In genomic region chr12:6954754-6955461, GRCh38 we compare ENCODE assay signal across 12 cellular contexts. TPM values are rescaled to one million over a fixed set of nuclear protein-coding genes. Genes with fewer than 3 reads are reported as not detected.
DNase-seq lines count a peak whose midpoint lies in the region; ATAC-seq and TF ChIP-seq lines count a peak whose summit lies in the region.
"Had no signal": no experiment of that assay in that cellular context is flagged by ENCODE, and none has a peak within 500 bp of the region (broad histone marks: within the 10 kb centered on the region; RNA-seq: fewer than 3 reads in every experiment).

No MANE protein-coding gene starts in this region.

- H3K27me3 Mint-ChIP-seq in activated CD8-positive, alpha-beta T cell treated with anti-CD3 and anti-CD28 coated beads, Interleukin-2, amount 10 ng/mL, durations not matched to agents 7 days and 5 days (ENCODE audit: low read depth), result no peaks in the 10 kb centered on the region
- no peaks in the 10 kb centered on the region for H3K27me3 Mint-ChIP-seq in naive B cell

- no peak for ATAC-seq in Right ventricle myocardium superior (ENCODE audit: poor library complexity)
- no peak for ATAC-seq in left cardiac atrium
- ATAC-seq in activated CD8-positive, alpha-beta T cell treated with anti-CD3 and anti-CD28 coated beads, Interleukin-2, amount 10 ng/mL, durations not matched to agents 7 days and 5 days, result no peak
- ATAC-seq in naive B cell (ENCODE audit: low read depth in 2 of 2), result no peak
- no peak for ATAC-seq in HG03469 (IDR thresholded peaks at IDR 0.05; ENCODE audit: unreplicated experiment)
- no peak for ATAC-seq in HG03342 (IDR thresholded peaks at IDR 0.05; ENCODE audit: unreplicated experiment)

- no peak for TF ChIP-seq POLR2A in erythroblast (IDR thresholded peaks at IDR 0.05; ENCODE audit: low read length)

- CTCF ChIA-PET in activated CD8-positive, alpha-beta T cell treated with anti-CD3 and anti-CD28 coated beads, Interleukin-2, amount 10 ng/mL, durations not matched to agents 7 days and 5 days (lab: Charles Lee), result interaction anchor here (0.7 to 13.3 kb wide), 6 partner anchors 9 to 82 kb away, joined by 3 to 742 read pairs (median 4); partner anchors contain the start of genes C12orf57, PTPN6, RNU7-1 and SPSB2

- H3K36me3 Mint-ChIP-seq in activated CD8-positive, alpha-beta T cell treated with anti-CD3 and anti-CD28 coated beads, Interleukin-2, amount 10 ng/mL, durations not matched to agents 7 days and 5 days (ENCODE audit: low read depth), result peaks cover 88% of the 10 kb centered on the region
- H3K36me3 Mint-ChIP-seq in naive B cell, result peaks cover 26 to 73% of the 10 kb centered on the region in 2 donors
- H3K36me3 Mint-ChIP-seq: brain had no signal

- intact Hi-C loops in Right ventricle myocardium superior (cut with DNase I) (no loop called here), left cardiac atrium (cut with DNase I) (no loop called here)

- H3K9me3 Mint-ChIP-seq in activated CD8-positive, alpha-beta T cell treated with anti-CD3 and anti-CD28 coated beads, Interleukin-2, amount 10 ng/mL, durations not matched to agents 7 days and 5 days (ENCODE audit: insufficient read depth), result no peaks in the 10 kb centered on the region
- no peaks in the 10 kb centered on the region for H3K9me3 Mint-ChIP-seq in naive B cell
- H3K9me3 Mint-ChIP-seq: brain had no signal

- POLR2A ChIA-PET in activated CD8-positive, alpha-beta T cell treated with anti-CD3 and anti-CD28 coated beads, Interleukin-2, amount 10 ng/mL, durations not matched to agents 7 days and 5 days (lab: Charles Lee), result interaction anchor here (1.0 to 20.8 kb wide), 4 partner anchors 3 to 141 kb away, joined by 3 to 1099 read pairs (median 552); partner anchors contain the start of genes C12orf57, PTPN6 and RNU7-1

- peaks cover 72% of the 10 kb centered on the region for H3K4me1 Mint-ChIP-seq in activated CD8-positive, alpha-beta T cell treated with anti-CD3 and anti-CD28 coated beads, Interleukin-2, amount 10 ng/mL, durations not matched to agents 7 days and 5 days (ENCODE audit: low read depth)
- H3K4me1 Mint-ChIP-seq in naive B cell, result peaks cover 70 to 80% (median 73%) of the 10 kb centered on the region in 3 donors
- H3K4me1 Mint-ChIP-seq: brain had no signal

- H3K27ac Mint-ChIP-seq in activated CD8-positive, alpha-beta T cell treated with anti-CD3 and anti-CD28 coated beads, Interleukin-2, amount 10 ng/mL, durations not matched to agents 7 days and 5 days, result peak overlapping the region; percentile 98
- peak overlapping the region in 5 of 6 donors; percentile 81 to 98 (median 97) for H3K27ac Mint-ChIP-seq in naive B cell

- DNase-seq in Right ventricle myocardium superior (peak; percentile 31), left cardiac atrium (no peak), naive B cell (no peak), pons (ENCODE audit: low spot score) (no peak), erythroblast (lab: John Stamatoyannopoulos, UW) (no peak)
- DNase-seq in activated CD8-positive, alpha-beta T cell treated with anti-CD3 and anti-CD28 coated beads, Interleukin-2, amount 10 ng/mL, durations not matched to agents 7 days and 5 days, result peak; percentile 37
- DNase-seq: NCI-H446 had no signal

- H3K4me3 Mint-ChIP-seq in activated CD8-positive, alpha-beta T cell treated with anti-CD3 and anti-CD28 coated beads, Interleukin-2, amount 10 ng/mL, durations not matched to agents 7 days and 5 days, result peak overlapping the region; percentile 99
- peak overlapping the region; percentile 90 to 99 (median 98) for H3K4me3 Mint-ChIP-seq in naive B cell
- H3K4me3 Mint-ChIP-seq: brain had no signal

RNA-seq across cellular contexts. Expression of gene PTPN6, which starts 3.8 kb away (rescaled TPM):
- total RNA-seq in Right ventricle myocardium superior (7.2 TPM), left cardiac atrium (10 to 100 TPM; 13.0 to 18.9 TPM)
- 100 to 1,000 TPM; 354 to 397 TPM for total RNA-seq in activated CD8-positive, alpha-beta T cell treated with anti-CD3 and anti-CD28 coated beads, Interleukin-2, amount 10 ng/mL, durations not matched to agents 7 days and 5 days
- polyA plus RNA-seq in naive B cell (ENCODE audit: low read depth in 6 of 6), result 1,000 to 10,000 TPM in 1 of 6 donors, 100 to 1,000 TPM in 5; 398 to 1,059 (median 612) TPM
- total RNA-seq: SJSA1 had no signal

RNA-seq across cellular contexts. Expression of gene C12orf57, which starts 11.1 kb away (rescaled TPM):
- total RNA-seq in Right ventricle myocardium superior, result 251 TPM
- total RNA-seq in left cardiac atrium, result 100 to 1,000 TPM; 249 to 282 TPM
- 100 to 1,000 TPM; 184 to 185 TPM for total RNA-seq in activated CD8-positive, alpha-beta T cell treated with anti-CD3 and anti-CD28 coated beads, Interleukin-2, amount 10 ng/mL, durations not matched to agents 7 days and 5 days
- 100 to 1,000 TPM; 126 to 211 (median 194) TPM for polyA plus RNA-seq in naive B cell (ENCODE audit: low read depth in 6 of 6)

RNA-seq across cellular contexts. Expression of gene RNU7-1, which starts 11.3 kb away (rescaled TPM):
- total RNA-seq in Right ventricle myocardium superior (not detected), left cardiac atrium (not detected)
- total RNA-seq in activated CD8-positive, alpha-beta T cell treated with anti-CD3 and anti-CD28 coated beads, Interleukin-2, amount 10 ng/mL, durations not matched to agents 7 days and 5 days, result not detected
- polyA plus RNA-seq in naive B cell (ENCODE audit: low read depth in 6 of 6), result not detected
- total RNA-seq: esophagus muscularis mucosa, SJSA1 had no signal

RNA-seq across cellular contexts. Expression of gene PHB2, which starts 15.6 kb away (rescaled TPM):
- total RNA-seq in Right ventricle myocardium superior (136 TPM), left cardiac atrium (100 to 1,000 TPM; 117 to 157 TPM)
- 100 to 1,000 TPM; 226 to 236 TPM for total RNA-seq in activated CD8-positive, alpha-beta T cell treated with anti-CD3 and anti-CD28 coated beads, Interleukin-2, amount 10 ng/mL, durations not matched to agents 7 days and 5 days
- polyA plus RNA-seq in naive B cell (ENCODE audit: low read depth in 6 of 6), result 100 to 1,000 TPM; 107 to 127 (median 114) TPM

RNA-seq across cellular contexts. Expression of gene EMG1, which starts 15.8 kb away (rescaled TPM):
- total RNA-seq in Right ventricle myocardium superior (39.0 TPM), left cardiac atrium (10 to 100 TPM; 34.4 to 36.6 TPM)
- 10 to 100 TPM; 54.9 to 58.7 TPM for total RNA-seq in activated CD8-positive, alpha-beta T cell treated with anti-CD3 and anti-CD28 coated beads, Interleukin-2, amount 10 ng/mL, durations not matched to agents 7 days and 5 days
- polyA plus RNA-seq in naive B cell (ENCODE audit: low read depth in 6 of 6), result 10 to 100 TPM; 69.7 to 82.7 (median 80.4) TPM

Comparison
In these comparisons a context has a peak if more than half of its experiments do, and no peak if none do; other contexts are left out.
1. DNase-seq: peak in Right ventricle myocardium superior (single experiment) and activated CD8-positive, alpha-beta T cell treated with anti-CD3 and anti-CD28 coated beads, Interleukin-2, amount 10 ng/mL, durations not matched to agents 7 days and 5 days (single experiment); none in left cardiac atrium (single experiment), naive B cell (single experiment), pons (single experiment) and erythroblast (0 of 2).
2. RNA of gene PTPN6, which starts 3.8 kb away (total RNA-seq): 354 to 397 TPM in activated CD8-positive, alpha-beta T cell treated with anti-CD3 and anti-CD28 coated beads, Interleukin-2, amount 10 ng/mL, durations not matched to agents 7 days and 5 days; 13.0 to 18.9 TPM in left cardiac atrium and 7.2 TPM in Right ventricle myocardium superior (single experiment); every median in the first group is over 10 times any median in the second.